19 cellular contexts compared by ENCODE assay signal in genomic region chr7:89001306-89001705, GRCh38.
DNase-seq lines count a peak whose midpoint lies in the region; ATAC-seq and TF ChIP-seq lines count a peak whose summit lies in the region.
"Had no signal": no experiment of that assay in that cellular context is flagged by ENCODE, and none has a peak within 500 bp of the region (broad histone marks: within the 10 kb centered on the region; RNA-seq: fewer than 3 reads in every experiment).

No MANE protein-coding gene starts in this region.

- H3K4me3 ChIP-seq in right cardiac atrium (ENCODE audit: low read length) (no peak overlapping the region), left ventricle myocardium inferior (no peak overlapping the region), SK-N-MC (peak overlapping the region; percentile 23), subcutaneous abdominal adipose tissue (ENCODE audit: low read depth in 1 of 5, low read length in 5 of 5) (no peak overlapping the region)
- H3K4me3 ChIP-seq: A549, GM23338 had no signal

- H3K9ac ChIP-seq in SK-N-MC (ENCODE audit: insufficient read length) (no peak overlapping the region), subcutaneous abdominal adipose tissue (ENCODE audit: low read length in 5 of 5) (no peak overlapping the region)

- no peaks in the 10 kb centered on the region for H3K4me1 ChIP-seq in right cardiac atrium (ENCODE audit: control insufficient read depth, insufficient read depth, low read length)
- H3K4me1 ChIP-seq in left ventricle myocardium inferior: no peaks in the 10 kb centered on the region
- H3K4me1 ChIP-seq in subcutaneous abdominal adipose tissue (ENCODE audit: control insufficient read depth in 5 of 5, insufficient read depth in 5 of 5, low read length in 5 of 5): peaks cover 0 to 39% (median 16%) of the 10 kb centered on the region in 5 donors
- H3K4me1 ChIP-seq: A549, BE2C had no signal

- intact Hi-C loops in right cardiac atrium (cut with DNase I) (no loop called here), left ventricle myocardium inferior (cut with micrococcal nuclease) (no loop called here)

- no peak overlapping the region for H3K27ac ChIP-seq in right cardiac atrium (ENCODE audit: low read length)
- no peak overlapping the region for H3K27ac ChIP-seq in left ventricle myocardium inferior (replicated peaks)
- H3K27ac ChIP-seq in SK-N-MC: peak overlapping the region; percentile 75; the same call in 1 of the 2 replicates
- H3K27ac ChIP-seq in subcutaneous abdominal adipose tissue (ENCODE audit: low read depth, low read length): peak overlapping the region; percentile 32
- H3K27ac ChIP-seq: A549, C4-2B had no signal

- H3K36me3 ChIP-seq in left ventricle myocardium inferior (no peaks in the 10 kb centered on the region), SK-N-MC (ENCODE audit: insufficient read depth, low read length) (no peaks in the 10 kb centered on the region), subcutaneous abdominal adipose tissue (ENCODE audit: control insufficient read depth in 5 of 5, insufficient read depth in 5 of 5, low read length in 5 of 5) (no peaks in the 10 kb centered on the region)
- H3K36me3 ChIP-seq: BE2C had no signal

- H3K9me3 ChIP-seq in right cardiac atrium (ENCODE audit: control insufficient read depth, low read length) (no peaks in the 10 kb centered on the region), left ventricle myocardium inferior (replicated peaks) (no peaks in the 10 kb centered on the region), SK-N-MC (ENCODE audit: low read depth, low read length) (no peaks in the 10 kb centered on the region), subcutaneous abdominal adipose tissue (ENCODE audit: control insufficient read depth in 5 of 5, low read length in 5 of 5) (no peaks in the 10 kb centered on the region)
- H3K9me3 ChIP-seq: A549, BE2C had no signal

- ATAC-seq in right cardiac atrium (peak; percentile 57 to 68), HG03280 (IDR thresholded peaks at IDR 0.05; ENCODE audit: unreplicated experiment) (no peak), GM18511 (IDR thresholded peaks at IDR 0.05; ENCODE audit: unreplicated experiment) (no peak)
- ATAC-seq: A549, GM23338 had no signal

- peak in 1 of 3 donors; percentile 21 for DNase-seq in right cardiac atrium
- no peak for DNase-seq in left ventricle myocardium inferior
- DNase-seq in SK-N-MC (ENCODE audit: low read depth, low spot score): peak; percentile 45
- DNase-seq in foreskin melanocyte: peak; percentile 66
- no peak for DNase-seq in SIG-M5 (lab: John Stamatoyannopoulos, UW)
- DNase-seq: BE2C; CD4-positive, alpha-beta memory T cell; COR-L47; DMS153; DMS79 treated with DMSO at 0.1 percent for 48 hours; EL; H7; IMR-90 had no signal

- WGBS in right cardiac atrium: 24% methylated on average over 1 of the region's 1 CpG

- no peak for TF ChIP-seq CTCF in left ventricle myocardium inferior (IDR thresholded peaks at IDR 0.05; ENCODE audit: borderline replicate concordance)

- H3K27me3 ChIP-seq in right cardiac atrium (ENCODE audit: control insufficient read depth, insufficient read depth): no peaks in the 10 kb centered on the region
- no peaks in the 10 kb centered on the region for H3K27me3 ChIP-seq in left ventricle myocardium inferior (ENCODE audit: low read depth)
- no peaks in the 10 kb centered on the region for H3K27me3 ChIP-seq in subcutaneous abdominal adipose tissue (ENCODE audit: control insufficient read depth in 5 of 5, insufficient read depth in 4 of 5, low read length in 5 of 5)
- H3K27me3 ChIP-seq: BE2C had no signal

Comparison
In these comparisons a context has a peak if more than half of its experiments do, and no peak if none do; other contexts are left out.
1. ATAC-seq: peak in right cardiac atrium (2 of 2); none in HG03280 (single experiment) and GM18511 (single experiment).
2. DNase-seq: peak in SK-N-MC (single experiment) and foreskin melanocyte (single experiment); none in left ventricle myocardium inferior (single experiment) and SIG-M5 (single experiment).
3. H3K27ac ChIP-seq: peak in SK-N-MC (single experiment) and subcutaneous abdominal adipose tissue (single experiment); none in right cardiac atrium (single experiment) and left ventricle myocardium inferior (single experiment).